In genomic region chr1:42690477-42691156, GRCh38 we compare ENCODE assay signal across 14 cellular contexts. TPM values are rescaled to one million over a fixed set of nuclear protein-coding genes. Genes with fewer than 3 reads are reported as not detected.
DNase-seq lines count a peak whose midpoint lies in the region; ATAC-seq and TF ChIP-seq lines count a peak whose summit lies in the region.
"Had no signal": no experiment of that assay in that cellular context is flagged by ENCODE, and none has a peak within 500 bp of the region (broad histone marks: within the 10 kb centered on the region; RNA-seq: fewer than 3 reads in every experiment).

No MANE protein-coding gene starts in this region.

- no peak overlapping the region for H3K27ac ChIP-seq in MM.1S (ENCODE audit: low read length)

- H3K4me3 ChIP-seq in MM.1S (ENCODE audit: low read length) (no peak overlapping the region), choroid plexus epithelial cell (ENCODE audit: low read depth, low read length) (no peak overlapping the region)

- peak overlapping the region; percentile 91 for H3K27ac Mint-ChIP-seq in progenitor cell of endocrine pancreas

- peaks cover 9% of the 10 kb centered on the region; the same call in 1 of the 2 replicates for H3K4me1 ChIP-seq in MM.1S (ENCODE audit: low read length)

- peaks cover 18% of the 10 kb centered on the region for H3K36me3 Mint-ChIP-seq in progenitor cell of endocrine pancreas (ENCODE audit: insufficient read depth)

- 0 out of 2 replicates have a peak, but pooled peaks cover 7% of the 10 kb centered on the region for H3F3A ChIP-seq in MM.1S (ENCODE audit: insufficient read depth, low read length)

- peaks cover 11% of the 10 kb centered on the region for H3K36me3 ChIP-seq in MM.1S (replicated peaks; ENCODE audit: insufficient read depth, low read length)

- peaks cover 100% of the 10 kb centered on the region for H3K79me2 ChIP-seq in MM.1S (ENCODE audit: low read length)

- DNase-seq in activated CD4-positive, CD25-positive, alpha-beta regulatory T cell (lab: John Stamatoyannopoulos, UW) = no peak
- no peak for DNase-seq in MM.1S
- no peak for DNase-seq in choroid plexus epithelial cell (ENCODE audit: low read depth)
- no peak for DNase-seq in progenitor cell of endocrine pancreas (ENCODE audit: low spot score, unreplicated experiment)
- no peak for DNase-seq in G401 (ENCODE audit: low spot score)
- DNase-seq in GM19238 (ENCODE audit: insufficient read length, low spot score) = no peak
- DNase-seq: amniotic stem cell; NCI-H510A; stimulated activated CD4-positive, alpha-beta T cell treated with anti-CD3 and anti-CD28 coated beads, Interleukin-4, amount 100 ng/mL, for 4 hours; T1000 had no signal

- TF ChIP-seq CTCF in MM.1S (IDR thresholded peaks at IDR 0.05; ENCODE audit: low read length) = peak; percentile 9; the same call in 1 of the 2 replicates
- TF ChIP-seq CTCF in choroid plexus epithelial cell (conservative IDR thresholded peaks at IDR 0.05; ENCODE audit: low read depth, low read length) = peak; percentile 44
- TF ChIP-seq CTCF in progenitor cell of endocrine pancreas (IDR thresholded peaks at IDR 0.05; ENCODE audit: unreplicated experiment) = peak; percentile 38

- ATAC-seq in activated CD4-positive, CD25-positive, alpha-beta regulatory T cell treated with anti-CD3 and anti-CD28 coated beads, Interleukin-2, amount 50 U/mL, for 24 hours = peak; percentile 80 to 86
- ATAC-seq in GM21825 (IDR thresholded peaks at IDR 0.05; ENCODE audit: unreplicated experiment) = no peak

- no peaks in the 10 kb centered on the region for H3K9me2 ChIP-seq in MM.1S (replicated peaks; ENCODE audit: insufficient read depth, low read length)

- no peaks in the 10 kb centered on the region for H3K9me3 ChIP-seq in MM.1S (replicated peaks; ENCODE audit: insufficient read depth, low read length)

- no peak overlapping the region for H3K4me3 Mint-ChIP-seq in progenitor cell of endocrine pancreas (ENCODE audit: low read depth)

- no peaks in the 10 kb centered on the region for H3K27me3 ChIP-seq in MM.1S (replicated peaks; ENCODE audit: insufficient read depth, low read length)

- H2AFZ ChIP-seq in MM.1S (ENCODE audit: low read length) = no peak overlapping the region

- no peaks in the 10 kb centered on the region for H3K9me3 Mint-ChIP-seq in progenitor cell of endocrine pancreas (ENCODE audit: low read depth)

- H3K27me3 Mint-ChIP-seq in progenitor cell of endocrine pancreas = no peaks in the 10 kb centered on the region

- peaks cover 95% of the 10 kb centered on the region for H4K20me1 ChIP-seq in MM.1S (ENCODE audit: insufficient read depth, low read length)

- H3K9ac ChIP-seq in MM.1S (ENCODE audit: low read length) = no peak overlapping the region

- in situ Hi-C loops in G401 (cut with HindIII; ENCODE audit: low sequenced_read_pairs) = no loop called here

- H3K4me2 ChIP-seq in MM.1S (ENCODE audit: low read depth, low read length) = no peak overlapping the region

- peaks cover 81% of the 10 kb centered on the region for H3K4me1 Mint-ChIP-seq in progenitor cell of endocrine pancreas (ENCODE audit: low read depth)

RNA-seq across cellular contexts. Expression of gene YBX1, which starts 8.4 kb away (rescaled TPM):
- total RNA-seq in progenitor cell of endocrine pancreas = 578 and 588 TPM in 2 replicates
- 1,196 and 1,492 TPM in 2 replicates for total RNA-seq in G401 (2014; rRNA removed; shearing (Covaris generic))

RNA-seq across cellular contexts. Expression of gene PPIH, which starts 32.4 kb away (rescaled TPM):
- total RNA-seq in progenitor cell of endocrine pancreas = 53.4 and 55.7 TPM in 2 replicates
- total RNA-seq in G401 (2014; rRNA removed; shearing (Covaris generic)) = 86.2 and 87.9 TPM in 2 replicates

RNA-seq across cellular contexts. Expression of gene CLDN19, which starts 49.4 kb away (rescaled TPM):
- 7.8 and 8.2 TPM in 2 replicates for total RNA-seq in progenitor cell of endocrine pancreas
- 0.03 TPM in 1 of 2 replicates, not detected in the other for total RNA-seq in G401 (2014; rRNA removed; shearing (Covaris generic))
- total RNA-seq: frontal cortex, H4 had no signal
